In the genomic region with DNA sequence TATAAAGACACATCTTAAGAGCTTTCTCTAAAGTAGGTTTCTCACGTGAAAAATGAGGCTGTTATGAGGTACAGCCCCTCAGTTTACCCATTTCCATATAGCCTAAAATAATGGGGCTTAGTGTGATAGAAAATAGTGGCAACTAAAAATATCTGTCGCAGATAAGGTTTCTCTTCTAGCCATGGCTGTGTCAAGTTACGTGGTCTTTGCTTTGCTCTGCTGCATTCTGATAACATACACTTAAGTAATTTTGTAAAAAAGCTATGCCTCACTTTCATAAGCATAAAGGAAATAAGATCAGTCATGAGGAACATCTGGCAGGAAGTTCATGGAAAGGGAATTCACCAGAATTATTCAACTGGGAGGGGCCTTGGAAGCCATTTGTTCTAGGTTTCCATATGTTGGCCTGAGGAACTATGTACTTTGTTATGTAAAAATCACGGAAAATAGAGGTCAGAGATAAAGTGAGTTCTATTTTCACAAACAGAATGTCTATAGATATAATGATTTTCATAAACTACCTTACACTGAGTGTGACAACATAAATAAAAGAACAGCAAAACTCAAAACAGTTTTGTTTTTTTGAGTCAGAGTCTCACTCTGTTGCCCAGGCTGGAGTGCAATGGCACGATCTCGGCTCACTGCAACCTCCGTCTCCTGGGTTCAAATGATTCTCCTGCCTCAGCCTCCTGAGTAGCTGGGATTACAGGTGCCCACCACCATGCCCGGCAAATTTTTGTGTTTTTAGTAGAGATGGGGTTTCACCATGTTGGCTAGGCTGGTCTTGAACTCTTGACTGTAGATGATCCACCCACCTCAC, we compare ENCODE assay signal across 8 cellular contexts.
DNase-seq lines count a peak whose midpoint lies in the region; ATAC-seq and TF ChIP-seq lines count a peak whose summit lies in the region.
"Had no signal": no experiment of that assay in that cellular context is flagged by ENCODE, and none has a peak within 500 bp of the region (broad histone marks: within the 10 kb centered on the region; RNA-seq: fewer than 3 reads in every experiment).

No MANE protein-coding gene starts in this region.

- H3K9me3 ChIP-seq in RWPE2 (ENCODE audit: severe bottlenecking) (no peaks in the 10 kb centered on the region), spleen (no peaks in the 10 kb centered on the region)

- H3K27ac ChIP-seq in RWPE2 (ENCODE audit: poor library complexity, severe bottlenecking) (peak overlapping the region; percentile 62), spleen (peak overlapping the region in 7 of 8 donors; percentile 33 to 67 (median 51))

- H3K36me3 ChIP-seq in RWPE2 (ENCODE audit: low read depth), result no peaks in the 10 kb centered on the region
- no peaks in the 10 kb centered on the region for H3K36me3 ChIP-seq in spleen

- TF ChIP-seq POLR2A in spleen (IDR thresholded peaks at IDR 0.05), result no peak

- TF ChIP-seq CTCF in RWPE2 (IDR thresholded peaks at IDR 0.05; ENCODE audit: poor library complexity, severe bottlenecking) (no peak), fibroblast of pulmonary artery (IDR thresholded peaks at IDR 0.05; ENCODE audit: low read length, missing control alignments) (no peak), spleen (IDR thresholded peaks at IDR 0.05 in 8 of 11, conservative IDR thresholded peaks at IDR 0.05 in 3 of 11) (no peak)

- H3K27me3 ChIP-seq in RWPE2 (ENCODE audit: insufficient read depth, poor library complexity, severe bottlenecking), result no peaks in the 10 kb centered on the region
- no peaks in the 10 kb centered on the region for H3K27me3 ChIP-seq in spleen (replicated peaks in 1 of 7)

- H3K4me1 ChIP-seq in RWPE2 (ENCODE audit: insufficient read depth, poor library complexity, severe bottlenecking) (peaks cover 26% of the 10 kb centered on the region), spleen (peaks cover 0 to 44% (median 21%) of the 10 kb centered on the region in 6 donors)

- H3K4me3 ChIP-seq in RWPE2 (ENCODE audit: severe bottlenecking), result no peak overlapping the region
- H3K4me3 ChIP-seq in fibroblast of pulmonary artery (replicated peaks; ENCODE audit: low read depth, low read length), result peak overlapping the region; percentile 13
- H3K4me3 ChIP-seq in spleen, result no peak overlapping the region

- peak; percentile 94 for DNase-seq in HCEC 1CT
- no peak for DNase-seq in RWPE2 (ENCODE audit: low spot score)
- DNase-seq in fibroblast of pulmonary artery (ENCODE audit: low read depth), result peak; percentile 86
- no peak for DNase-seq in spleen
- DNase-seq in activated CD4-positive, CD25-positive, alpha-beta regulatory T cell treated with anti-CD3 and anti-CD28 coated beads, Interleukin-2, amount 50 U/mL, for 72 hours, result no peak
- no peak for DNase-seq in posterior vena cava (ENCODE audit: low spot score)
- DNase-seq: natural killer cell had no signal

- intact Hi-C loops in spleen (cut with DNase I; ENCODE audit: low total_unique reads) (no loop called here), posterior vena cava (cut with DNase I) (no loop called here)

- ATAC-seq in RWPE2 (ENCODE audit: low read depth) (peak; percentile 66), HG03025 (IDR thresholded peaks at IDR 0.05; ENCODE audit: low FRiP score, unreplicated experiment) (no peak)
- ATAC-seq: natural killer cell had no signal

- 53 to 62% (median 58%) methylated on average over 8 of the region's 8 CpGs for WGBS in spleen, 5 donors

Comparison
In these comparisons a context has a peak if more than half of its experiments do, and no peak if none do; other contexts are left out.
1. DNase-seq: peak in HCEC 1CT (single experiment) and fibroblast of pulmonary artery (single experiment); none in RWPE2 (single experiment), spleen (single experiment), activated CD4-positive, CD25-positive, alpha-beta regulatory T cell treated with anti-CD3 and anti-CD28 coated beads, Interleukin-2, amount 50 U/mL, for 72 hours (single experiment) and posterior vena cava (single experiment).